8 cellular contexts compared by ENCODE assay signal in genomic region chr7:38070718-38071117, GRCh38.
A peak's percentile ranks its signal among the peaks of the same experiment; 100 is the strongest.
DNase-seq lines count a peak whose midpoint lies in the region; ATAC-seq and TF ChIP-seq lines count a peak whose summit lies in the region.

No MANE protein-coding gene starts in this region.

- no peak for TF ChIP-seq POLR2A in erythroblast (IDR thresholded peaks at IDR 0.05; ENCODE audit: low read length)

- DNase-seq in NCI-H1092 treated with DMSO at 0.1 percent for 48 hours (lab: John Stamatoyannopoulos, UW) (peak; percentile 49), NCI-H1092 (lab: John Stamatoyannopoulos, UW) (no peak), NCI-H446 treated with DMSO at 0.1 percent for 48 hours (lab: John Stamatoyannopoulos, UW) (peak; percentile 51), erythroblast (lab: John Stamatoyannopoulos, UW) (peak; percentile 13 to 20), renal cortical epithelial cell (ENCODE audit: low read depth) (peak; percentile 7), MV-4-11 (lab: John Stamatoyannopoulos, UW) (no peak), DMS79 treated with DMSO at 0.1 percent for 48 hours (lab: John Stamatoyannopoulos, UW) (no peak)

- no peak for ATAC-seq in HG03159 (IDR thresholded peaks at IDR 0.05; ENCODE audit: unreplicated experiment)

Comparison
In these comparisons a context has a peak if more than half of its experiments do, and no peak if none do; other contexts are left out.
1. DNase-seq: peak in NCI-H1092 treated with DMSO at 0.1 percent for 48 hours (single experiment), NCI-H446 treated with DMSO at 0.1 percent for 48 hours (single experiment), erythroblast (2 of 2) and renal cortical epithelial cell (single experiment); none in NCI-H1092 (single experiment), MV-4-11 (single experiment) and DMS79 treated with DMSO at 0.1 percent for 48 hours (single experiment).